8 cellular contexts compared by ENCODE assay signal in the genomic region with DNA sequence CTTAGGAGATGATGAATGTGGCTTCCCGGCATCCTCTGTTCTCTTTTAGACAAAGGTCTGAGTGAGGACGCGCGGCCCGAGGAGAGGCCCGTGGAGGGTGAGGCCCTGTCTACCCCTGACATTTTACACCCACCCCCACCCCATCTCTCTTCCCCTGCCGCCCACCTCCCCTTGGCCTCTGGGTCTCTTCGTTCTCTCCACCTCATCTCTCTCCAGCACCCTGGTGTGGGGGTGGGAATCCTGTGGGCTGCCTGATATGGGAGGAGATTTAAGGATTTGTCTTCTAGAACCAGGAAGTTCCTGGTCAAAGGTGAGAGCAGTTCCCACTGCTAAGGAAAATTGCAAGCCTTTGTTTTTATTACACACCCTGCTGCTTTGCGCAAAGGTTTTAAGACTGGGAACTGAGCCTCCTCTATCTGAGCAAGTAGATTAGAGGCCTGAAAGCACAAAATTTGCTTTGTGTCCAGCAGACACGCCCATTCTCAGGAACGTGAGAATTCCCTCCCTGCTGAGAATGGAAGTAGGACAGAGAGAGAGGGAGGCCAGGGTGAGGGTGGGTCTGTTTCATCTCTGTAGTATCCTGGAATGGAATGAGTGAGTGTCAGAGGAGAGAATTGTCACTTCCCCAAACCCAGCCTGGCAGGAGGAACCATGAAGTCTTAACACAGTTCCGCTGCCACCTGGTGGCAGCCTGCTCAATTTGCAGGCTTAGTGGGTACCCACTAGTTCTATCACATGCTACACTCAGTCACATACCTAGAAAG.
DNase-seq lines count a peak whose midpoint lies in the region; ATAC-seq and TF ChIP-seq lines count a peak whose summit lies in the region.

No MANE protein-coding gene starts in this region.

- peaks cover 3% of the 10 kb centered on the region for H3K9me3 Mint-ChIP-seq in activated naive CD4-positive, alpha-beta T cell treated with anti-CD3 and anti-CD28 coated beads, Interleukin-2, amount 10 ng/mL, durations not matched to agents 7 days and 5 days

- H3K4me3 ChIP-seq in testis, result no peak overlapping the region

- peak overlapping the region in 1 of 2 donors; percentile 7 for H3K27ac ChIP-seq in testis

- H3K4me1 ChIP-seq in testis, result no peaks in the 10 kb centered on the region

- H3K9me3 ChIP-seq in testis (no peaks in the 10 kb centered on the region), T-helper 17 cell (ENCODE audit: control insufficient read depth, low read length, poor library complexity, severe bottlenecking) (no peaks in the 10 kb centered on the region)

- DNase-seq in activated naive CD4-positive, alpha-beta T cell treated with Interleukin-2 at 50 U/mL for 16 hours, result peak; percentile 4
- DNase-seq in activated naive CD4-positive, alpha-beta T cell (lab: John Stamatoyannopoulos, UW), result no peak
- DNase-seq in NCI-H2081 (lab: John Stamatoyannopoulos, UW) (peak; percentile 48 to 69), iris pigment epithelial cell (ENCODE audit: low read depth) (peak; percentile 67), testis (peak; percentile 76), T-helper 17 cell (no peak)
- peak; percentile 44 for DNase-seq in activated naive CD4-positive, alpha-beta T cell treated with anti-CD3 and anti-CD28 coated beads, Interleukin-2, amount 10 ng/mL, durations not matched to agents 7 days and 5 days

- no peak overlapping the region for H3K27ac Mint-ChIP-seq in activated naive CD4-positive, alpha-beta T cell treated with anti-CD3 and anti-CD28 coated beads, Interleukin-2, amount 10 ng/mL, durations not matched to agents 7 days and 5 days
- H3K27ac Mint-ChIP-seq in T-helper 17 cell, result no peak overlapping the region

- H3K4me1 Mint-ChIP-seq in activated naive CD4-positive, alpha-beta T cell treated with anti-CD3 and anti-CD28 coated beads, Interleukin-2, amount 10 ng/mL, durations not matched to agents 7 days and 5 days, result no peaks in the 10 kb centered on the region
- H3K4me1 Mint-ChIP-seq in T-helper 17 cell, result no peaks in the 10 kb centered on the region

- TF ChIP-seq CTCF in testis (IDR thresholded peaks at IDR 0.05), result peak; percentile 38 to 72 (median 42)

- no peaks in the 10 kb centered on the region for H3K27me3 Mint-ChIP-seq in activated naive CD4-positive, alpha-beta T cell treated with anti-CD3 and anti-CD28 coated beads, Interleukin-2, amount 10 ng/mL, durations not matched to agents 7 days and 5 days
- H3K27me3 Mint-ChIP-seq in T-helper 17 cell, result no peaks in the 10 kb centered on the region

- no peaks in the 10 kb centered on the region for H3K27me3 ChIP-seq in testis

- CTCF ChIA-PET in activated naive CD4-positive, alpha-beta T cell treated with anti-CD3 and anti-CD28 coated beads, Interleukin-2, amount 10 ng/mL, durations not matched to agents 7 days and 5 days (lab: Charles Lee), result no interaction called here

- no peak overlapping the region for H3K4me3 Mint-ChIP-seq in activated naive CD4-positive, alpha-beta T cell treated with anti-CD3 and anti-CD28 coated beads, Interleukin-2, amount 10 ng/mL, durations not matched to agents 7 days and 5 days
- H3K4me3 Mint-ChIP-seq in T-helper 17 cell, result no peak overlapping the region

- intact Hi-C loops in testis (cut with DNase I; ENCODE audit: low total_unique reads), result no loop called here

- WGBS in testis, 2 donors, result 67 to 80% methylated on average over 10 to 12 of the region's 12 CpGs

- no peak for ATAC-seq in T-helper 17 cell
- ATAC-seq in GM21576 (IDR thresholded peaks at IDR 0.05; ENCODE audit: unreplicated experiment), result no peak

- no peaks in the 10 kb centered on the region for H3K36me3 ChIP-seq in testis (ENCODE audit: low read depth, missing control alignments)

- no peaks in the 10 kb centered on the region for H3K36me3 Mint-ChIP-seq in activated naive CD4-positive, alpha-beta T cell treated with anti-CD3 and anti-CD28 coated beads, Interleukin-2, amount 10 ng/mL, durations not matched to agents 7 days and 5 days
- H3K36me3 Mint-ChIP-seq in T-helper 17 cell (ENCODE audit: low read depth), result no peaks in the 10 kb centered on the region

- no peak for TF ChIP-seq POLR2A in testis (IDR thresholded peaks at IDR 0.05)

Comparison
In these comparisons a context has a peak if more than half of its experiments do, and no peak if none do; other contexts are left out.
1. DNase-seq: peak in activated naive CD4-positive, alpha-beta T cell treated with Interleukin-2 at 50 U/mL for 16 hours (single experiment), NCI-H2081 (2 of 2), activated naive CD4-positive, alpha-beta T cell treated with anti-CD3 and anti-CD28 coated beads, Interleukin-2, amount 10 ng/mL, durations not matched to agents 7 days and 5 days (single experiment), iris pigment epithelial cell (single experiment) and testis (single experiment); none in activated naive CD4-positive, alpha-beta T cell (0 of 4) and T-helper 17 cell (0 of 3).